In genomic region chr4:38489924-38490639, GRCh38 we compare ENCODE assay signal across 8 cellular contexts.
DNase-seq lines count a peak whose midpoint lies in the region; ATAC-seq and TF ChIP-seq lines count a peak whose summit lies in the region.
"Had no signal": no experiment of that assay in that cellular context is flagged by ENCODE, and none has a peak within 500 bp of the region (broad histone marks: within the 10 kb centered on the region; RNA-seq: fewer than 3 reads in every experiment).

No MANE protein-coding gene starts in this region.

- H2AFZ ChIP-seq in smooth muscle cell (ENCODE audit: low read depth): peak overlapping the region; percentile 75

- no peaks in the 10 kb centered on the region for H3K27me3 Mint-ChIP-seq in activated naive CD8-positive, alpha-beta T cell treated with anti-CD3 and anti-CD28 coated beads, Interleukin-2, amount 50 U/mL, for 24 hours

- no peaks in the 10 kb centered on the region for H4K20me1 ChIP-seq in smooth muscle cell (ENCODE audit: low read depth)

- H3K9me3 ChIP-seq in MG63 (no peaks in the 10 kb centered on the region), iPS-18a (ENCODE audit: control insufficient read depth, low read depth, low read length) (no peaks in the 10 kb centered on the region), smooth muscle cell (replicated peaks; ENCODE audit: low read depth) (no peaks in the 10 kb centered on the region)

- TF ChIP-seq CTCF in smooth muscle cell (IDR thresholded peaks at IDR 0.05; ENCODE audit: borderline replicate concordance, insufficient read depth, poor library complexity, severe bottlenecking): no peak

- H3K27me3 ChIP-seq in MG63: no peaks in the 10 kb centered on the region
- no peaks in the 10 kb centered on the region for H3K27me3 ChIP-seq in iPS-18a (ENCODE audit: control insufficient read depth, insufficient read depth, low read length)
- H3K27me3 ChIP-seq in smooth muscle cell (ENCODE audit: low read depth): no peaks in the 10 kb centered on the region

- peak; percentile 90 for ATAC-seq in activated naive CD8-positive, alpha-beta T cell treated with anti-CD3 and anti-CD28 coated beads, Interleukin-2, amount 50 U/mL, for 24 hours
- no peak for ATAC-seq in HG03432 (IDR thresholded peaks at IDR 0.05; ENCODE audit: unreplicated experiment)

- H3K36me3 ChIP-seq in MG63: no peaks in the 10 kb centered on the region
- H3K36me3 ChIP-seq in iPS-18a (ENCODE audit: control insufficient read depth, low read depth, low read length): no peaks in the 10 kb centered on the region
- no peaks in the 10 kb centered on the region for H3K36me3 ChIP-seq in smooth muscle cell (ENCODE audit: low read depth)

- H3K4me1 ChIP-seq in iPS-18a (ENCODE audit: control insufficient read depth, low read depth, low read length) (peaks cover 34% of the 10 kb centered on the region), smooth muscle cell (ENCODE audit: low read depth) (peaks cover 32% of the 10 kb centered on the region)

- H3K4me1 Mint-ChIP-seq in activated naive CD8-positive, alpha-beta T cell treated with anti-CD3 and anti-CD28 coated beads, Interleukin-2, amount 50 U/mL, for 24 hours: peaks cover 35% of the 10 kb centered on the region

- no peak overlapping the region for H3K4me3 ChIP-seq in MG63
- peak overlapping the region; percentile 7 for H3K4me3 ChIP-seq in iPS-18a (ENCODE audit: low read length)
- H3K4me3 ChIP-seq in smooth muscle cell: no peak overlapping the region

- peak overlapping the region; percentile 39 for H3K4me2 ChIP-seq in smooth muscle cell
- H3K4me2 ChIP-seq: KMS-11 had no signal

- H3K9ac ChIP-seq in iPS-18a (ENCODE audit: low read length) (peak overlapping the region; percentile 36), smooth muscle cell (ENCODE audit: low read depth) (peak overlapping the region; percentile 29)
- H3K9ac ChIP-seq: KMS-11 had no signal

- 19% methylated on average over 7 of the region's 7 CpGs for WGBS in smooth muscle cell (ENCODE audit: low lambda C conversion rate)

- peak overlapping the region; percentile 89 for H3K27ac Mint-ChIP-seq in activated naive CD8-positive, alpha-beta T cell treated with anti-CD3 and anti-CD28 coated beads, Interleukin-2, amount 50 U/mL, for 24 hours

- DNase-seq in MG63 (peak; percentile 23), smooth muscle cell (lab: John Stamatoyannopoulos, UW; ENCODE audit: unreplicated experiment) (no peak), OCI-M2 (lab: John Stamatoyannopoulos, UW; ENCODE audit: unreplicated experiment) (no peak), T1000 (lab: John Stamatoyannopoulos, UW) (no peak)
- DNase-seq in activated naive CD8-positive, alpha-beta T cell treated with anti-CD3 and anti-CD28 coated beads, Interleukin-2, amount 50 U/mL, for 24 hours: peak; percentile 18

- H3K9me3 Mint-ChIP-seq in activated naive CD8-positive, alpha-beta T cell treated with anti-CD3 and anti-CD28 coated beads, Interleukin-2, amount 50 U/mL, for 24 hours: no peaks in the 10 kb centered on the region

- H3K27ac ChIP-seq in iPS-18a (ENCODE audit: low read length) (peak overlapping the region; percentile 62), smooth muscle cell (ENCODE audit: low read depth) (peak overlapping the region; percentile 59)
- H3K27ac ChIP-seq: KMS-11 had no signal

- H3K36me3 Mint-ChIP-seq in activated naive CD8-positive, alpha-beta T cell treated with anti-CD3 and anti-CD28 coated beads, Interleukin-2, amount 50 U/mL, for 24 hours (ENCODE audit: low read depth): no peaks in the 10 kb centered on the region

- peak overlapping the region; percentile 69 for H3K4me3 Mint-ChIP-seq in activated naive CD8-positive, alpha-beta T cell treated with anti-CD3 and anti-CD28 coated beads, Interleukin-2, amount 50 U/mL, for 24 hours

- H3F3A ChIP-seq in smooth muscle cell (ENCODE audit: low read depth): no peaks in the 10 kb centered on the region

- no peaks in the 10 kb centered on the region for H3K79me2 ChIP-seq in smooth muscle cell (ENCODE audit: low read depth)

Comparison
In these comparisons a context has a peak if more than half of its experiments do, and no peak if none do; other contexts are left out.
1. DNase-seq: peak in MG63 (single experiment) and activated naive CD8-positive, alpha-beta T cell treated with anti-CD3 and anti-CD28 coated beads, Interleukin-2, amount 50 U/mL, for 24 hours (single experiment); none in smooth muscle cell (single experiment), OCI-M2 (single experiment) and T1000 (single experiment).